ENCODE assay signal across 27 cellular contexts in genomic region chr16:51851111-51851510, GRCh38.
"Had no signal": no experiment of that assay in that cellular context is flagged by ENCODE, and none has a peak within 500 bp of the region (broad histone marks: within the 10 kb centered on the region; RNA-seq: fewer than 3 reads in every experiment).

No MANE protein-coding gene starts in this region.

- DNase-seq: activated CD4-positive, alpha-beta T cell treated with anti-CD3 and anti-CD28 coated beads, Interleukin-2, amount 10 ng/mL, durations not matched to agents 24 days and 14 days; activated CD4-positive, alpha-beta T cell treated with anti-CD3 and anti-CD28 coated beads, Interleukin-2, amount 50 U/mL, for 4 hours; activated CD8-positive, alpha-beta T cell treated with anti-CD3 and anti-CD28 coated beads for 36 hours; activated gamma-delta T cell; activated naive CD4-positive, alpha-beta T cell treated with Interleukin-2 at 50 U/mL for 16 hours; activated T-cell treated with anti-CD3 and anti-CD28 coated beads, Interleukin-2, amount 50 U/mL, for 1 hour; activated T-cell treated with anti-CD3 and anti-CD28 coated beads, Interleukin-2, amount 50 U/mL, for 72 hours; adrenal gland; body of pancreas; MG63; NCI-H1048; NCI-H1105 treated with DMSO at 0.1 percent for 48 hours; NCI-H1436 treated with DMSO at 0.1 percent for 48 hours; NCI-H1694 treated with DMSO at 0.1 percent for 48 hours; NCI-H2029; NCI-H345; NCI-H524 treated with DMSO at 0.1 percent for 48 hours; SHP77; SJCRH30 had no signal

- H3K4me1 ChIP-seq: adrenal gland, body of pancreas, breast epithelium had no signal

- H3K36me3 Mint-ChIP-seq: activated naive CD4-positive, alpha-beta T cell treated with anti-CD3 and anti-CD28 coated beads, Interleukin-2, amount 50 U/mL, for 72 hours had no signal

- ATAC-seq: activated CD8-positive, alpha-beta T cell treated with anti-CD3 and anti-CD28 coated beads for 36 hours; activated naive CD4-positive, alpha-beta T cell treated with anti-CD3 and anti-CD28 coated beads, Interleukin-2, amount 50 U/mL, for 72 hours; activated T-cell treated with anti-CD3 and anti-CD28 coated beads, Interleukin-2, amount 50 U/mL, for 72 hours; body of pancreas; Panc1 had no signal

- H3K4me3 Mint-ChIP-seq: activated CD4-positive, alpha-beta T cell treated with anti-CD3 and anti-CD28 coated beads, Interleukin-2, amount 10 ng/mL, durations not matched to agents 24 days and 14 days; activated CD8-positive, alpha-beta T cell treated with anti-CD3 and anti-CD28 coated beads for 36 hours; activated T-cell treated with anti-CD3 and anti-CD28 coated beads, Interleukin-2, amount 50 U/mL, for 72 hours; T-helper 2 cell treated with Interferon-gamma antibody and Interleukin-4, amounts not matched to agents 5 μg/mL and 100 μg/mL, for 36 hours had no signal

- H3K27ac Mint-ChIP-seq: activated CD4-positive, alpha-beta T cell treated with anti-CD3 and anti-CD28 coated beads, Interleukin-2, amount 10 ng/mL, durations not matched to agents 24 days and 14 days; activated CD8-positive, alpha-beta T cell treated with anti-CD3 and anti-CD28 coated beads for 36 hours; activated naive CD4-positive, alpha-beta T cell treated with anti-CD3 and anti-CD28 coated beads, Interleukin-2, amount 50 U/mL, for 72 hours; activated T-cell treated with anti-CD3 and anti-CD28 coated beads, Interleukin-2, amount 50 U/mL, for 72 hours; activated T-helper 2 cell treated with anti-CD3 and anti-CD28 coated beads, Interferon-gamma antibody, Interleukin-2, Interleukin-4, amounts not matched to agents 10 μg/mL and 5 μg/mL and 100 μg/mL, durations not matched to agents 14 hours and 24 hours and 36 hours; T-helper 2 cell treated with Interferon-gamma antibody and Interleukin-4, amounts not matched to agents 5 μg/mL and 100 μg/mL, for 36 hours had no signal

- FAIRE-seq: astrocyte, TTC549 had no signal

- H3K27me3 Mint-ChIP-seq: activated CD4-positive, alpha-beta T cell treated with anti-CD3 and anti-CD28 coated beads, Interleukin-2, amount 10 ng/mL, durations not matched to agents 24 days and 14 days; activated CD8-positive, alpha-beta T cell treated with anti-CD3 and anti-CD28 coated beads for 36 hours had no signal

- H3K27ac ChIP-seq: adrenal gland, body of pancreas, breast epithelium, SJCRH30, SK-N-MC had no signal

- H3K4me3 ChIP-seq: adrenal gland, body of pancreas, breast epithelium, MG63, SJCRH30, SK-N-MC had no signal

- H3K9me3 Mint-ChIP-seq: activated CD4-positive, alpha-beta T cell treated with anti-CD3 and anti-CD28 coated beads, Interleukin-2, amount 10 ng/mL, durations not matched to agents 24 days and 14 days had no signal

- H3K36me3 ChIP-seq: adrenal gland, breast epithelium, MG63, SJCRH30 had no signal

- H3K27me3 ChIP-seq: adrenal gland, body of pancreas, breast epithelium, MG63, SJCRH30 had no signal

- H3K9me3 ChIP-seq: adrenal gland, body of pancreas, MG63 had no signal
